In the genomic region with DNA sequence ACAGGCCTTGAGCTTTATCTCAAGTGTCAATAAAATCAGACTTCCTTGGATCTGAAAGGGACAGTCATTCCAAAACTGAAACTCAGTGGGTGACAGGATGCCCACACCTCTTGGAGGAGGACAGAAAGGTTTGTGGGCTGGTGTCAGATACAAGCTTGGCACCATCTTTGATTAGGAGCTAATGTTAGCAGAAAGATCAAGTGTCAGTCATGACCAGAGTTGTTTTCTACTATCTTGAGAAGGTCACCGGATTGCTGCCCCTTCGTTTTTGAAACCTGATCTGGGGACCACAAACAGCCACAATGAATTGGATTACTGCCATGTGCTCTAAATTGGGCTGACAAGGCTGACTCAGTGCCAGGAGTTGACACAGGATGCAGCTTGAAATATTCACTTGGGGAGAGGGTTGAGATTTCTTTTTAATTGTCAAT, we compare ENCODE assay signal across 9 cellular contexts.
A peak's percentile ranks its signal among the peaks of the same experiment; 100 is the strongest.
DNase-seq lines count a peak whose midpoint lies in the region; ATAC-seq lines count a peak whose summit lies in the region.
"Had no signal": no experiment of that assay in that cellular context is flagged by ENCODE, and none has a peak within 500 bp of the region (broad histone marks: within the 10 kb centered on the region; RNA-seq: fewer than 3 reads in every experiment).

No MANE protein-coding gene starts in this region.

- POLR2A ChIA-PET in activated CD8-positive, alpha-beta T cell treated with anti-CD3 and anti-CD28 coated beads, Interleukin-2, amount 10 ng/mL, durations not matched to agents 7 days and 5 days (lab: Charles Lee), result no interaction called here

- CTCF ChIA-PET in activated CD8-positive, alpha-beta T cell treated with anti-CD3 and anti-CD28 coated beads, Interleukin-2, amount 10 ng/mL, durations not matched to agents 7 days and 5 days (lab: Charles Lee), result interaction anchor here (1.0 to 2.0 kb wide), 14 partner anchors 8 to 640 kb away, joined by 3 to 20 read pairs (median 6); a partner anchor contains a TSS

- DNase-seq in activated naive CD4-positive, alpha-beta T cell treated with anti-CD3 and anti-CD28 coated beads, Interleukin-2, amount 50 U/mL, for 72 hours (ENCODE audit: low spot score in 2 of 2), result no peak
- no peak for DNase-seq in activated naive CD4-positive, alpha-beta T cell treated with Interleukin-2 at 50 U/mL for 16 hours
- DNase-seq in M059J (ENCODE audit: low read depth) (peak; percentile 93), kidney tubule cell (ENCODE audit: low spot score) (peak; percentile 48), cortex of kidney (lab: John Stamatoyannopoulos, UW) (no peak), NAMALWA (ENCODE audit: low spot score) (no peak)
- DNase-seq in activated CD8-positive, alpha-beta T cell treated with anti-CD3 and anti-CD28 coated beads, Interleukin-2, amount 10 ng/mL, durations not matched to agents 7 days and 5 days, result peak; percentile 39
- DNase-seq: DND-41 had no signal

- no peaks in the 10 kb centered on the region for H3K4me1 Mint-ChIP-seq in activated CD8-positive, alpha-beta T cell treated with anti-CD3 and anti-CD28 coated beads, Interleukin-2, amount 10 ng/mL, durations not matched to agents 7 days and 5 days (ENCODE audit: low read depth)

- no peak overlapping the region for H3K27ac Mint-ChIP-seq in activated naive CD4-positive, alpha-beta T cell treated with anti-CD3 and anti-CD28 coated beads, Interleukin-2, amount 50 U/mL, for 72 hours
- H3K27ac Mint-ChIP-seq in activated CD8-positive, alpha-beta T cell treated with anti-CD3 and anti-CD28 coated beads, Interleukin-2, amount 10 ng/mL, durations not matched to agents 7 days and 5 days, result no peak overlapping the region

- peak; percentile 73 to 86 for ATAC-seq in activated naive CD4-positive, alpha-beta T cell treated with anti-CD3 and anti-CD28 coated beads, Interleukin-2, amount 50 U/mL, for 72 hours
- ATAC-seq in activated CD8-positive, alpha-beta T cell treated with anti-CD3 and anti-CD28 coated beads, Interleukin-2, amount 10 ng/mL, durations not matched to agents 7 days and 5 days, result peak; percentile 59
- ATAC-seq in HG03571 (IDR thresholded peaks at IDR 0.05; ENCODE audit: unreplicated experiment), result no peak

- no peaks in the 10 kb centered on the region for H3K9me3 Mint-ChIP-seq in activated naive CD4-positive, alpha-beta T cell treated with anti-CD3 and anti-CD28 coated beads, Interleukin-2, amount 50 U/mL, for 72 hours
- H3K9me3 Mint-ChIP-seq in activated CD8-positive, alpha-beta T cell treated with anti-CD3 and anti-CD28 coated beads, Interleukin-2, amount 10 ng/mL, durations not matched to agents 7 days and 5 days (ENCODE audit: insufficient read depth), result no peaks in the 10 kb centered on the region

- H3K27me3 Mint-ChIP-seq in activated CD8-positive, alpha-beta T cell treated with anti-CD3 and anti-CD28 coated beads, Interleukin-2, amount 10 ng/mL, durations not matched to agents 7 days and 5 days (ENCODE audit: low read depth), result peaks cover 2% of the 10 kb centered on the region

- H3K36me3 Mint-ChIP-seq in activated naive CD4-positive, alpha-beta T cell treated with anti-CD3 and anti-CD28 coated beads, Interleukin-2, amount 50 U/mL, for 72 hours, result no peaks in the 10 kb centered on the region
- H3K36me3 Mint-ChIP-seq in activated CD8-positive, alpha-beta T cell treated with anti-CD3 and anti-CD28 coated beads, Interleukin-2, amount 10 ng/mL, durations not matched to agents 7 days and 5 days (ENCODE audit: low read depth), result no peaks in the 10 kb centered on the region

- no peak overlapping the region for H3K4me3 Mint-ChIP-seq in activated CD8-positive, alpha-beta T cell treated with anti-CD3 and anti-CD28 coated beads, Interleukin-2, amount 10 ng/mL, durations not matched to agents 7 days and 5 days

Comparison
In these comparisons a context has a peak if more than half of its experiments do, and no peak if none do; other contexts are left out.
1. DNase-seq: peak in M059J (single experiment), activated CD8-positive, alpha-beta T cell treated with anti-CD3 and anti-CD28 coated beads, Interleukin-2, amount 10 ng/mL, durations not matched to agents 7 days and 5 days (single experiment) and kidney tubule cell (single experiment); none in activated naive CD4-positive, alpha-beta T cell treated with anti-CD3 and anti-CD28 coated beads, Interleukin-2, amount 50 U/mL, for 72 hours (0 of 2), activated naive CD4-positive, alpha-beta T cell treated with Interleukin-2 at 50 U/mL for 16 hours (single experiment), cortex of kidney (single experiment) and NAMALWA (single experiment).